Comparison of ENCODE assay signal across 18 cellular contexts in the genomic region with DNA sequence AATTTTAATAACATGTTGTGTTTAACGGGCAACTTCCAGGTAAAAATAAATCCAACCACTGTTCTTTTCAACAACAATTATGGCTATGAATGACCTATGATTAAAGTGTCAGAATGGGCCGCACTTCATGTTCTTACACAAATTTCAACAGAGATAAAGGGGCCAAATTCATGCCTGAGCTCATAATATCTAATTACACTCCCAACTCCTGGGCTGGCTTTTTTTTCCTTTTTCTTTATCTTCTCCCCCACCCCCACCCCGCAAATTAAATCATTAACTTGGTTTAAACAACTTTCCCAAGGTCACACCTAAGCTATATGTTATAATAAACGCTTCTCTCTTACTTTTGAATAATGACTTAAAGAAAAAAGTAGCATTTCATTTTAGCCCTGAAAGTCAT. TPM values are rescaled to one million over a fixed set of nuclear protein-coding genes. Genes with fewer than 3 reads are reported as not detected.
DNase-seq lines count a peak whose midpoint lies in the region; TF ChIP-seq lines count a peak whose summit lies in the region.
"Had no signal": no experiment of that assay in that cellular context is flagged by ENCODE, and none has a peak within 500 bp of the region (broad histone marks: within the 10 kb centered on the region; RNA-seq: fewer than 3 reads in every experiment).

No MANE protein-coding gene starts in this region.

- no peaks in the 10 kb centered on the region for H3K36me3 ChIP-seq in hepatocyte (replicated peaks; ENCODE audit: insufficient read depth, low read depth)

- H4K91ac ChIP-seq in H9 (ENCODE audit: insufficient read length, low read depth, low read length): no peak overlapping the region

- no peak overlapping the region for H2AK5ac ChIP-seq in H9 (ENCODE audit: insufficient read length, low read length)

- H3K9ac ChIP-seq in H9 (ENCODE audit: extremely low read depth, insufficient read length, low read length): no peak overlapping the region

- no peak overlapping the region for H3K4ac ChIP-seq in H9 (ENCODE audit: low read depth, low read length)

- H4K20me1 ChIP-seq in H9 (ENCODE audit: control insufficient read depth, insufficient read depth, insufficient read length): no peaks in the 10 kb centered on the region
- H4K20me1 ChIP-seq in hepatocyte (ENCODE audit: insufficient read depth, poor library complexity, severe bottlenecking): peaks cover under 1% of the 10 kb centered on the region

- no peak overlapping the region for H2BK12ac ChIP-seq in H9 (ENCODE audit: insufficient read length, low read depth, low read length)

- H3K4me3 Mint-ChIP-seq in H9 (no peak overlapping the region), IgD-negative memory B cell (peak overlapping the region in 1 of 4 donors; percentile 9), progenitor cell of endocrine pancreas (ENCODE audit: low read depth) (no peak overlapping the region)
- H3K4me3 Mint-ChIP-seq: CD4-positive, alpha-beta T cell had no signal

- H2BK5ac ChIP-seq in H9 (ENCODE audit: insufficient read length, low read length): no peak overlapping the region

- TF ChIP-seq POLR2A in lower leg skin (IDR thresholded peaks at IDR 0.05): no peak

- TF ChIP-seq CTCF in H9 (conservative IDR thresholded peaks at IDR 0.05) (no peak), hepatocyte (IDR thresholded peaks at IDR 0.05; ENCODE audit: poor library complexity) (no peak), progenitor cell of endocrine pancreas (IDR thresholded peaks at IDR 0.05; ENCODE audit: unreplicated experiment) (no peak), lower leg skin (IDR thresholded peaks at IDR 0.05) (no peak)

- peaks cover 50 to 51% of the 10 kb centered on the region in 2 experiments for H3K4me1 Mint-ChIP-seq in H9
- H3K4me1 Mint-ChIP-seq in IgD-negative memory B cell: peaks cover 24 to 25% (median 24%) of the 10 kb centered on the region in 3 donors
- peaks cover 58% of the 10 kb centered on the region for H3K4me1 Mint-ChIP-seq in progenitor cell of endocrine pancreas (ENCODE audit: low read depth)

- WGBS in H9 (ENCODE audit: extremely low coverage, insufficient read length, low lambda C conversion rate): 100% methylated on average over 2 of the region's 4 CpGs
- WGBS in hepatocyte (ENCODE audit: low lambda C conversion rate, missing lambda C conversion rate): 67% methylated on average over 4 of the region's 4 CpGs
- 88 to 89% methylated on average over 4 of the region's 4 CpGs for WGBS in lower leg skin, 2 donors

- peaks cover 4% of the 10 kb centered on the region for H3K79me1 ChIP-seq in H9 (ENCODE audit: insufficient read depth, low read depth, low read length, poor library complexity, severe bottlenecking)

- no peak overlapping the region for H2BK15ac ChIP-seq in H9 (ENCODE audit: low read depth, low read length)

- no peak overlapping the region for H2AFZ ChIP-seq in H9 (ENCODE audit: low read length)
- no peak overlapping the region for H2AFZ ChIP-seq in hepatocyte
- H2AFZ ChIP-seq: PC-9 had no signal

- no peaks in the 10 kb centered on the region; the same call in 1 of the 2 replicates for H3K27me3 ChIP-seq in H9 (ENCODE audit: insufficient read depth, low read length)
- H3K27me3 ChIP-seq in hepatocyte: no peaks in the 10 kb centered on the region

- H3K79me2 ChIP-seq in H9 (ENCODE audit: insufficient read depth, low read length): peaks cover 39% of the 10 kb centered on the region; the same call in 1 of the 2 replicates
- H3K79me2 ChIP-seq in hepatocyte: peaks cover 86% of the 10 kb centered on the region

- no peak overlapping the region for H2BK20ac ChIP-seq in H9 (ENCODE audit: low read depth, low read length, poor library complexity, severe bottlenecking)

- intact Hi-C loops in lower leg skin (cut with DNase I; ENCODE audit: low total_unique reads): no loop called here

- H3K27ac Mint-ChIP-seq in H9 (peak overlapping the region in 2 of 3 experiments; percentile 48 to 72; a peak in 2 of 7 replicates), IgD-negative memory B cell (peak overlapping the region; percentile 2 to 24 (median 13)), progenitor cell of endocrine pancreas (peak overlapping the region; percentile 92)
- H3K27ac Mint-ChIP-seq: CD4-positive, alpha-beta T cell had no signal

- H3K4me2 ChIP-seq in H9 (ENCODE audit: insufficient read depth, insufficient read length, low read length): no peak overlapping the region
- peak overlapping the region; percentile 25 for H3K4me2 ChIP-seq in hepatocyte
- H3K4me2 ChIP-seq: PC-9 had no signal

- H3K4me1 ChIP-seq in H9 (ENCODE audit: insufficient read depth, low read length) (peaks cover 12% of the 10 kb centered on the region), hepatocyte (ENCODE audit: insufficient read depth) (peaks cover 37% of the 10 kb centered on the region)

- H3K27me3 Mint-ChIP-seq in H9 (ENCODE audit: low read depth) (no peaks in the 10 kb centered on the region), IgD-negative memory B cell (no peaks in the 10 kb centered on the region), progenitor cell of endocrine pancreas (no peaks in the 10 kb centered on the region)
- H3K27me3 Mint-ChIP-seq: B cell had no signal

- no peak overlapping the region for H2BK120ac ChIP-seq in H9 (ENCODE audit: low read depth, low read length, poor library complexity, severe bottlenecking)

- H3K36me3 Mint-ChIP-seq in H9 (ENCODE audit: insufficient read depth in 1 of 3, low read depth in 3 of 3) (peaks cover 0 to 16% (median 0%) of the 10 kb centered on the region in 3 experiments; a peak in 4 of 7 replicates), IgD-negative memory B cell (peaks cover 2% of the 10 kb centered on the region), progenitor cell of endocrine pancreas (ENCODE audit: insufficient read depth) (no peaks in the 10 kb centered on the region)

- H3K56ac ChIP-seq in H9 (ENCODE audit: insufficient read length, low read depth, low read length): no peak overlapping the region

- no peaks in the 10 kb centered on the region for H3K23me2 ChIP-seq in H9 (ENCODE audit: insufficient read length, low read depth, low read length, poor library complexity, severe bottlenecking)

- no peak overlapping the region for H3K27ac ChIP-seq in H9 (ENCODE audit: insufficient read length, low read depth, low read length)
- peak overlapping the region; percentile 56 for H3K27ac ChIP-seq in hepatocyte
- H3K27ac ChIP-seq: PC-9 had no signal

- H3K9me3 ChIP-seq in H9 (ENCODE audit: control insufficient read depth, low read depth, low read length): no peaks in the 10 kb centered on the region
- no peaks in the 10 kb centered on the region for H3K9me3 ChIP-seq in hepatocyte (ENCODE audit: low read depth)

- no peak overlapping the region for H3T11ph ChIP-seq in H9 (ENCODE audit: low read length)

- H3K18ac ChIP-seq in H9 (ENCODE audit: insufficient read length, low read depth, low read length): no peak overlapping the region

- H3K23ac ChIP-seq in H9 (ENCODE audit: insufficient read length, low read depth, low read length): no peak overlapping the region

- H3K4me3 ChIP-seq in hepatocyte (no peak overlapping the region), lower leg skin (ENCODE audit: low read depth, poor library complexity, severe bottlenecking) (no peak overlapping the region)
- H3K4me3 ChIP-seq: PC-9 had no signal

- H3K9me2 ChIP-seq in hepatocyte (replicated peaks; ENCODE audit: insufficient read depth): no peaks in the 10 kb centered on the region

- H4K5ac ChIP-seq in H9 (ENCODE audit: insufficient read length, low read depth, low read length): no peak overlapping the region

- H3K14ac ChIP-seq in H9 (ENCODE audit: insufficient read depth, low read length): no peak overlapping the region

- H3K9me3 Mint-ChIP-seq in H9 (no peaks in the 10 kb centered on the region), IgD-negative memory B cell (no peaks in the 10 kb centered on the region), progenitor cell of endocrine pancreas (ENCODE audit: low read depth) (no peaks in the 10 kb centered on the region)
- H3K9me3 Mint-ChIP-seq: CD4-positive, alpha-beta T cell had no signal

- DNase-seq in H9 (no peak), hepatocyte (ENCODE audit: low spot score) (no peak), progenitor cell of endocrine pancreas (ENCODE audit: low spot score, unreplicated experiment) (no peak), HT-29 (ENCODE audit: low spot score) (no peak), lower leg skin (ENCODE audit: low spot score in 2 of 2) (no peak), putamen (ENCODE audit: low spot score) (no peak), cerebellar nuclear complex (lab: John Stamatoyannopoulos, UW) (no peak)
- DNase-seq: CD4-positive, alpha-beta T cell; KBM-7; MV-4-11; NCI-H1417 treated with DMSO at 0.1 percent for 48 hours; NCI-H2029 treated with DMSO at 0.1 percent for 48 hours; NCI-H2171 treated with DMSO at 0.1 percent for 48 hours; NCI-H446 treated with DMSO at 0.1 percent for 48 hours; NCI-H774; PC-9 had no signal

- H4K8ac ChIP-seq in H9 (replicated peaks; ENCODE audit: insufficient read length, low read depth, low read length): no peak overlapping the region

RNA-seq across cellular contexts. Expression of a gene that starts 25.9 kb away (rescaled TPM):
- total RNA-seq in H9 (2021): 63.7 and 67.0 TPM in 2 replicates
- polyA plus RNA-seq in IgD-negative memory B cell: 6.4 TPM
- total RNA-seq in hepatocyte: 28.5 and 30.0 TPM in 2 replicates
- polyA plus RNA-seq in hepatocyte: 12.4 and 19.8 TPM in 2 replicates
- 134 and 148 TPM in 2 replicates for total RNA-seq in progenitor cell of endocrine pancreas
- total RNA-seq in HT-29 (2014; rRNA removed; shearing (Covaris generic)): 3.7 and 4.9 TPM in 2 replicates
- total RNA-seq in lower leg skin: 10 to 100 TPM in 1 of 4 donors, 1 to 10 TPM in 3; 3.8 to 11.6 (median 6.7) TPM

Comparison
In these comparisons a context has a peak if more than half of its experiments do, and no peak if none do; other contexts are left out.
1. H3K27ac Mint-ChIP-seq: peak in every context shown above with its lines; median percentile 92 in progenitor cell of endocrine pancreas; 60 in H9; 13 in IgD-negative memory B cell.